In genomic region chr12:115598827-115599226, GRCh38 we compare ENCODE assay signal across 11 cellular contexts.
DNase-seq lines count a peak whose midpoint lies in the region; ATAC-seq and TF ChIP-seq lines count a peak whose summit lies in the region.
"Had no signal": no experiment of that assay in that cellular context is flagged by ENCODE, and none has a peak within 500 bp of the region (broad histone marks: within the 10 kb centered on the region; RNA-seq: fewer than 3 reads in every experiment).

No MANE protein-coding gene starts in this region.

- no peaks in the 10 kb centered on the region for H3K9me2 ChIP-seq in PC-9 (ENCODE audit: insufficient read depth)

- POLR2A ChIA-PET in MCF 10A (lab: Yijun Ruan, JAX) (no interaction called here), PC-9 (lab: Charles Lee; ENCODE audit: unreplicated experiment) (no interaction called here)

- H3K9me3 Mint-ChIP-seq in MCF 10A (ENCODE audit: unreplicated experiment) (peaks cover 6% of the 10 kb centered on the region), nephron progenitor cell (peaks cover 4% of the 10 kb centered on the region)

- no peaks in the 10 kb centered on the region for H3K79me2 ChIP-seq in PC-9 (ENCODE audit: low read depth)

- WGBS in urinary bladder, result 3% methylated on average over 17 of the region's 17 CpGs

- H3K4me1 ChIP-seq in breast epithelium (peaks cover 0 to 2% of the 10 kb centered on the region in 2 donors), urinary bladder (ENCODE audit: insufficient read depth) (no peaks in the 10 kb centered on the region), PC-9 (replicated peaks; ENCODE audit: insufficient read depth) (no peaks in the 10 kb centered on the region)

- H3K4me2 ChIP-seq in PC-9, result no peak overlapping the region

- no peaks in the 10 kb centered on the region for H4K20me1 ChIP-seq in PC-9 (ENCODE audit: insufficient read depth)

- peak overlapping the region; percentile 35 to 48 for H3K27ac ChIP-seq in breast epithelium
- no peak overlapping the region for H3K27ac ChIP-seq in urinary bladder (ENCODE audit: low read depth)
- H3K27ac ChIP-seq in PC-9, result no peak overlapping the region

- H3K4me1 Mint-ChIP-seq in MCF 10A (ENCODE audit: insufficient read depth, unreplicated experiment), result no peaks in the 10 kb centered on the region
- peaks cover 32% of the 10 kb centered on the region for H3K4me1 Mint-ChIP-seq in nephron progenitor cell

- peak overlapping the region in 2 of 3 donors; percentile 46 to 67 for H3K4me3 ChIP-seq in breast epithelium
- peak overlapping the region; percentile 19 for H3K4me3 ChIP-seq in urinary bladder (ENCODE audit: low read depth, low read length)
- H3K4me3 ChIP-seq in PC-9, result no peak overlapping the region

- TF ChIP-seq CTCF in breast epithelium (IDR thresholded peaks at IDR 0.05) (no peak), MCF 10A (IDR thresholded peaks at IDR 0.05; ENCODE audit: unreplicated experiment) (no peak), nephron progenitor cell (IDR thresholded peaks at IDR 0.05) (no peak), PC-9 (conservative IDR thresholded peaks at IDR 0.05) (no peak)

- H3K36me3 Mint-ChIP-seq in MCF 10A (ENCODE audit: insufficient read depth, unreplicated experiment) (no peaks in the 10 kb centered on the region), nephron progenitor cell (ENCODE audit: low read depth) (no peaks in the 10 kb centered on the region)

- H3K27me3 ChIP-seq in breast epithelium (no peaks in the 10 kb centered on the region), PC-9 (ENCODE audit: insufficient read depth, low read depth) (peaks cover 66% of the 10 kb centered on the region)

- H3K4me3 Mint-ChIP-seq in MCF 10A (ENCODE audit: unreplicated experiment) (no peak overlapping the region), nephron progenitor cell (peak overlapping the region; percentile 51)
- H3K4me3 Mint-ChIP-seq: stimulated activated naive CD8-positive, alpha-beta T cell treated with anti-CD3 and anti-CD28 coated beads, Interleukin-15, Interleukin-2, amounts not matched to agents 100 ng/mL and 50 ng/mL, for 24 hours had no signal

- no peaks in the 10 kb centered on the region for H3F3A ChIP-seq in PC-9 (ENCODE audit: insufficient read depth, low read depth)

- peaks cover 7% of the 10 kb centered on the region for H3K27me3 Mint-ChIP-seq in MCF 10A (ENCODE audit: insufficient read depth, unreplicated experiment)
- peaks cover 10% of the 10 kb centered on the region for H3K27me3 Mint-ChIP-seq in nephron progenitor cell (ENCODE audit: low read depth, poor library complexity)

- CTCF ChIA-PET in MCF 10A (lab: Yijun Ruan, JAX), result no interaction called here
- CTCF ChIA-PET in PC-9 (lab: Charles Lee), result interaction anchor here (0.7 kb wide), 1 partner anchor 1784 kb away, joined by 3 read pairs; no protein-coding TSS in a partner anchor

- TF ChIP-seq POLR2A in breast epithelium (IDR thresholded peaks at IDR 0.05), result no peak

- ATAC-seq in GM18520 (IDR thresholded peaks at IDR 0.05; ENCODE audit: unreplicated experiment), result no peak

- H2AFZ ChIP-seq in PC-9, result no peak overlapping the region

- no peak for DNase-seq in breast epithelium (ENCODE audit: low spot score in 2 of 2)
- no peak for DNase-seq in MCF 10A (ENCODE audit: unreplicated experiment)
- DNase-seq in epidermal melanocyte (ENCODE audit: insufficient read length, low spot score), result peak; percentile 33
- DNase-seq in nephron progenitor cell, result peak; percentile 18
- DNase-seq in PC-9, result no peak
- no peak for DNase-seq in GF-D8 (lab: John Stamatoyannopoulos, UW)
- DNase-seq: cerebellar nuclear complex, T-helper 9 cell had no signal

- H3K27ac Mint-ChIP-seq in MCF 10A (ENCODE audit: low read depth, unreplicated experiment) (no peak overlapping the region), nephron progenitor cell (no peak overlapping the region)
- H3K27ac Mint-ChIP-seq: stimulated activated naive CD8-positive, alpha-beta T cell treated with anti-CD3 and anti-CD28 coated beads, Interleukin-15, Interleukin-2, amounts not matched to agents 100 ng/mL and 50 ng/mL, for 24 hours had no signal

- BruUV-seq in MCF 10A (replicated peaks; lab: Mats Ljungman, UMichigan), result no TSS peak
- BruUV-seq in PC-9 (replicated peaks; lab: Mats Ljungman, UMichigan), result no TSS peak

- H3K36me3 ChIP-seq in breast epithelium, result no peaks in the 10 kb centered on the region
- H3K36me3 ChIP-seq in urinary bladder (ENCODE audit: insufficient read depth), result no peaks in the 10 kb centered on the region
- H3K36me3 ChIP-seq in PC-9 (ENCODE audit: low read depth), result no peaks in the 10 kb centered on the region

- intact Hi-C loops in breast epithelium (cut with DNase I; ENCODE audit: low total_unique reads), result no loop called here
- intact Hi-C loops in MCF 10A (cut with micrococcal nuclease), result no loop called here
- intact Hi-C loops in PC-9 (cut with micrococcal nuclease; ENCODE audit: unreplicated experiment), result no loop called here

- H3K9me3 ChIP-seq in breast epithelium (no peaks in the 10 kb centered on the region), PC-9 (ENCODE audit: insufficient read depth, low read depth) (no peaks in the 10 kb centered on the region)

Comparison
In these comparisons a context has a peak if more than half of its experiments do, and no peak if none do; other contexts are left out.
1. DNase-seq: peak in epidermal melanocyte (single experiment) and nephron progenitor cell (single experiment); none in breast epithelium (0 of 2), MCF 10A (single experiment), PC-9 (0 of 2) and GF-D8 (single experiment).
2. H3K27ac ChIP-seq: peak in breast epithelium (2 of 2); none in urinary bladder (single experiment) and PC-9 (single experiment).